ENCODE assay signal across 8 cellular contexts in genomic region chr2:196277002-196277401, GRCh38.
DNase-seq lines count a peak whose midpoint lies in the region; ATAC-seq and TF ChIP-seq lines count a peak whose summit lies in the region.

No MANE protein-coding gene starts in this region.

- no peak overlapping the region for H3K27ac ChIP-seq in left ventricle myocardium inferior (replicated peaks)

- ATAC-seq in left ventricle myocardium superior (no peak), GM19328 (IDR thresholded peaks at IDR 0.05; ENCODE audit: unreplicated experiment) (no peak), HG03108 (IDR thresholded peaks at IDR 0.05; ENCODE audit: unreplicated experiment) (no peak)

- H3K27me3 Mint-ChIP-seq in nephron (ENCODE audit: low read depth): no peaks in the 10 kb centered on the region

- peaks cover 38% of the 10 kb centered on the region for H3K4me1 ChIP-seq in left ventricle myocardium inferior

- DNase-seq in left ventricle myocardium inferior (no peak), left ventricle myocardium superior (no peak), NOMO-1 (lab: John Stamatoyannopoulos, UW; ENCODE audit: unreplicated experiment in 2 of 2) (peak; percentile 25 to 84), AG08396 (ENCODE audit: low spot score) (no peak)
- peak; percentile 60 for DNase-seq in central memory CD4-positive, alpha-beta T cell

- H3K36me3 Mint-ChIP-seq in nephron (ENCODE audit: low read depth): peaks cover 22% of the 10 kb centered on the region

- no peak overlapping the region for H3K27ac Mint-ChIP-seq in nephron

- no peaks in the 10 kb centered on the region for H3K36me3 ChIP-seq in left ventricle myocardium inferior

- no peaks in the 10 kb centered on the region for H3K9me3 ChIP-seq in left ventricle myocardium inferior (replicated peaks)

- TF ChIP-seq CTCF in left ventricle myocardium inferior (IDR thresholded peaks at IDR 0.05; ENCODE audit: borderline replicate concordance) (peak; percentile 61), nephron (IDR thresholded peaks at IDR 0.05; ENCODE audit: unreplicated experiment in 3 of 3) (peak; percentile 15 to 54 (median 33))

- H3K27me3 ChIP-seq in left ventricle myocardium inferior (ENCODE audit: low read depth): no peaks in the 10 kb centered on the region

- H3K4me1 Mint-ChIP-seq in nephron: peaks cover 27% of the 10 kb centered on the region

- intact Hi-C loops in left ventricle myocardium inferior (cut with micrococcal nuclease) (no loop called here), left ventricle myocardium superior (cut with micrococcal nuclease) (loop anchor here (10.0 kb wide), 1 partner anchor 202 kb away; no protein-coding TSS in a partner anchor)

- H3K4me3 ChIP-seq in left ventricle myocardium inferior: no peak overlapping the region

- no peaks in the 10 kb centered on the region for H3K9me3 Mint-ChIP-seq in nephron

- H3K4me3 Mint-ChIP-seq in nephron: no peak overlapping the region

Comparison
In these comparisons a context has a peak if more than half of its experiments do, and no peak if none do; other contexts are left out.
1. DNase-seq: peak in NOMO-1 (2 of 2) and central memory CD4-positive, alpha-beta T cell (single experiment); none in left ventricle myocardium inferior (single experiment), left ventricle myocardium superior (single experiment) and AG08396 (single experiment).